ENCODE assay signal across 20 cellular contexts in the genomic region with DNA sequence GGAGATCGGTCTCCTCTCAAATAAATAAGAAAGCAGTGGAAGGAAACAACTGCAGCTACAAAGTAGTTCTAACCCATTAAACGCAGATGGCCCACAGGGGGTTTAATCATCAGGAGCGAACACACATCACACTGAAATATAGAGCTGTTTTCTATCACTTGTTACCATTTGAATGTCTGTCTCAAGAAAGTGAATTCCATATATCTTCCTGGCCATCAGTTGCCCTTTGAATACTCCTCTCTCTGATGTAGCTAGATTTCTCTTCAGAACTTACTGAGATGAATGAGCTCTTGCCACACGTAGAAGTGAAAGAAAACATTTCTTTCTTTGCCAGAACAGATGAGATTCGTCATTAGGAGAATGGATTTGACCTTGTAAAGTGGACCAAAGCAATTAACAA. TPM values are rescaled to one million over a fixed set of nuclear protein-coding genes. Genes with fewer than 3 reads are reported as not detected.
"Had no signal": no experiment of that assay in that cellular context is flagged by ENCODE, and none has a peak within 500 bp of the region (broad histone marks: within the 10 kb centered on the region; RNA-seq: fewer than 3 reads in every experiment).

No MANE protein-coding gene starts in this region.

- DNase-seq: activated naive CD4-positive, alpha-beta T cell treated with anti-CD3 and anti-CD28 coated beads, Interleukin-2, amount 50 U/mL, for 16 hours; amniotic stem cell; cortex of kidney; effector CD8-positive, alpha-beta T cell; heart right ventricle; islet precursor cell; left ventricle myocardium inferior; posterior cingulate gyrus; stimulated activated CD4-positive, alpha-beta T cell treated with anti-CD3 and anti-CD28 coated beads, Interleukin-1b, Interleukin-23, amount 100 ng/mL, for 48 hours; stimulated activated naive B cell treated with anti-CD40 and anti-IgM and Interleukin-4, amounts not matched to agents 10 μg/mL and 1 μg/mL and 100 μg/mL, for 72 hours; T-helper 2 cell; upper lobe of left lung had no signal

- H3K4me1 Mint-ChIP-seq: brain; central memory CD8-positive, alpha-beta T cell; memory B cell; stimulated activated naive B cell treated with anti-CD40 and anti-IgM and Interleukin-4, amounts not matched to agents 10 μg/mL and 1 μg/mL and 100 μg/mL, for 72 hours had no signal

- H3K27ac Mint-ChIP-seq: activated T-helper 2 cell treated with anti-CD3 and anti-CD28 coated beads, Interferon-gamma antibody, Interleukin-2, Interleukin-4, amounts not matched to agents 10 μg/mL and 5 μg/mL and 100 μg/mL, durations not matched to agents 14 hours and 24 hours and 36 hours; brain; memory B cell; stimulated activated naive B cell treated with anti-CD40 and anti-IgM and Interleukin-4, amounts not matched to agents 10 μg/mL and 1 μg/mL and 100 μg/mL, for 72 hours had no signal

- H3K36me3 Mint-ChIP-seq: brain; memory B cell; stimulated activated naive B cell treated with anti-CD40 and anti-IgM and Interleukin-4, amounts not matched to agents 10 μg/mL and 1 μg/mL and 100 μg/mL, for 72 hours had no signal

- H3K27me3 Mint-ChIP-seq: brain; central memory CD8-positive, alpha-beta T cell; memory B cell; stimulated activated naive B cell treated with anti-CD40 and anti-IgM and Interleukin-4, amounts not matched to agents 10 μg/mL and 1 μg/mL and 100 μg/mL, for 72 hours had no signal

- H3K9me3 Mint-ChIP-seq: activated T-helper 2 cell treated with anti-CD3 and anti-CD28 coated beads, Interferon-gamma antibody, Interleukin-2, Interleukin-4, amounts not matched to agents 10 μg/mL and 5 μg/mL and 100 μg/mL, durations not matched to agents 14 hours and 24 hours and 36 hours; central memory CD8-positive, alpha-beta T cell; memory B cell; stimulated activated naive B cell treated with anti-CD40 and anti-IgM and Interleukin-4, amounts not matched to agents 10 μg/mL and 1 μg/mL and 100 μg/mL, for 72 hours had no signal

- H3K4me3 Mint-ChIP-seq: brain; central memory CD8-positive, alpha-beta T cell; memory B cell; stimulated activated naive B cell treated with anti-CD40 and anti-IgM and Interleukin-4, amounts not matched to agents 10 μg/mL and 1 μg/mL and 100 μg/mL, for 72 hours had no signal

- ATAC-seq: activated CD4-positive, CD25-positive, alpha-beta regulatory T cell treated with anti-CD3 and anti-CD28 coated beads, Interleukin-2, amount 50 U/mL, for 24 hours; heart right ventricle; stimulated activated naive B cell treated with anti-CD40 and anti-IgM and Interleukin-4, amounts not matched to agents 10 μg/mL and 1 μg/mL and 100 μg/mL, for 72 hours had no signal

RNA-seq across cellular contexts. Expression of gene ALX1, which starts 29.2 kb away (rescaled TPM):
- total RNA-seq: activated T-helper 2 cell treated with anti-CD3 and anti-CD28 coated beads, Interferon-gamma antibody, Interleukin-2, Interleukin-4, amounts not matched to agents 10 μg/mL and 5 μg/mL and 100 μg/mL, durations not matched to agents 14 hours and 24 hours and 36 hours; fibroblast of lung; heart right ventricle; left ventricle myocardium inferior; myocyte; right atrium auricular region had no signal
- polyA plus RNA-seq: fibroblast of lung had no signal
